In genomic region chr2:178934571-178934970, GRCh38 we compare ENCODE assay signal across 34 cellular contexts.
"Had no signal": no experiment of that assay in that cellular context is flagged by ENCODE, and none has a peak within 500 bp of the region (broad histone marks: within the 10 kb centered on the region; RNA-seq: fewer than 3 reads in every experiment).

No MANE protein-coding gene starts in this region.

- H3K27ac ChIP-seq: PC-9, RWPE1, SJCRH30, SK-N-MC had no signal

- H3K4me2 ChIP-seq: PC-9 had no signal

- H3K9me3 ChIP-seq: MG63 had no signal

- ATAC-seq: Panc1, Right ventricle myocardium inferior, SK-N-SH treated with all-trans-retinoic acid at 6 μM for 48 hours, T-cell had no signal

- H3K36me3 ChIP-seq: MG63 had no signal

- H3K4me3 ChIP-seq: MG63, PC-9, SJCRH30, SK-N-MC had no signal

- DNase-seq: Kasumi-1; KG1; MG63; NCI-H1048; NCI-H1092 treated with DMSO at 0.1 percent for 48 hours; NCI-H1105 treated with DMSO at 0.1 percent for 48 hours; NCI-H1436; NCI-H1694; NCI-H187; NCI-H1930; NCI-H2029 treated with DMSO at 0.1 percent for 48 hours; NCI-H2081 treated with DMSO at 0.1 percent for 48 hours; NCI-H2107; NCI-H2171; NCI-H226; NCI-H446 treated with DMSO at 0.1 percent for 48 hours; NCI-H510A; NCI-H524; NCI-H526; NCI-H69; NCI-H748 treated with DMSO at 0.1 percent for 48 hours; NCI-H82; NK-92 treated with Interleukin-12 subunit alpha and Interleukin-12 subunit beta, amount 100 ng/mL, for 24 hours; OCI-M1; PC-9; SHP77; SIG-M5; SJCRH30; T-cell had no signal

- H3K27me3 ChIP-seq: MG63, SJCRH30 had no signal

- H3K4me1 ChIP-seq: SJCRH30 had no signal
